ENCODE assay signal across 9 cellular contexts in the genomic region with DNA sequence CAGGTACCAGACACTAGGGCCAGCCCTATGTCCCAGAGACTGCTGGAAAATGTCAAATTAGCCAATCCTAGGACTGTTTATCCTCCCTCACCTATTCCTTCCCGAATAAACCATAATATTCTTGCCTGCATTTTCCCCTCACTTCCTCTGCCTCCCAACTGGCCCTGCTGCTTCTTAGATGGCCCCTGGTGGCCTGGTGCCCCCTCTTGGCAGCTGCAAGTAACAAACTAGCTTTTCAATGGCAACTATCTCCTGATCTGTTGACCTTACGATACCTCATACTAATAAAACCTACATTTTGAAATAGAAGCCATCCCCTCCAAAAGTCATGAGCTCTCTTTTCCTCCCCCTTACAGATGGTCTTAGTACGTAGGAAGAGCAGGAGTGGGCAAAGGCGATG.
DNase-seq lines count a peak whose midpoint lies in the region; ATAC-seq and TF ChIP-seq lines count a peak whose summit lies in the region.
"Had no signal": no experiment of that assay in that cellular context is flagged by ENCODE, and none has a peak within 500 bp of the region (broad histone marks: within the 10 kb centered on the region; RNA-seq: fewer than 3 reads in every experiment).

No MANE protein-coding gene starts in this region.

- no peak overlapping the region for H3K27ac Mint-ChIP-seq in WTC11
- H3K27ac Mint-ChIP-seq in nephron, result peak overlapping the region in 2 of 3 experiments; percentile 2 to 75

- H3K4me3 ChIP-seq in LNCaP clone FGC (ENCODE audit: low read depth, low read length), result no peak overlapping the region

- TF ChIP-seq CTCF in GM12872 (IDR thresholded peaks at IDR 0.05; ENCODE audit: insufficient read depth, low read depth, low read length) (peak; percentile 54), LNCaP clone FGC (IDR thresholded peaks at IDR 0.05; ENCODE audit: control insufficient read depth, extremely low read depth, insufficient read depth) (peak; percentile 72), WTC11 (IDR thresholded peaks at IDR 0.05) (no peak), nephron (IDR thresholded peaks at IDR 0.05; ENCODE audit: unreplicated experiment in 3 of 3) (peak in 1 of 3 experiments; percentile 10)

- ATAC-seq in WTC11, result peak; percentile 64
- ATAC-seq in GM21786 (IDR thresholded peaks at IDR 0.05; ENCODE audit: unreplicated experiment), result no peak
- no peak for ATAC-seq in GM21526 (IDR thresholded peaks at IDR 0.05; ENCODE audit: low FRiP score, unreplicated experiment)

- H3K27me3 Mint-ChIP-seq in WTC11 (ENCODE audit: low read depth) (no peaks in the 10 kb centered on the region; the same call in none of the 2 replicates), nephron (ENCODE audit: low read depth) (peaks cover 4% of the 10 kb centered on the region)

- H3K4me3 Mint-ChIP-seq in WTC11 (no peak overlapping the region), nephron (no peak overlapping the region)

- peaks cover 27% of the 10 kb centered on the region for H3K4me1 Mint-ChIP-seq in WTC11
- peaks cover 87% of the 10 kb centered on the region for H3K4me1 Mint-ChIP-seq in nephron

- H3K36me3 Mint-ChIP-seq in WTC11 (no peaks in the 10 kb centered on the region), nephron (ENCODE audit: low read depth) (no peaks in the 10 kb centered on the region)

- DNase-seq in LNCaP clone FGC (ENCODE audit: low read depth) (peak; percentile 38), WTC11 (ENCODE audit: low spot score) (peak; percentile 63), NOMO-1 (lab: John Stamatoyannopoulos, UW; ENCODE audit: unreplicated experiment in 2 of 2) (no peak)
- DNase-seq: activated T-cell treated with anti-CD3 and anti-CD28 coated beads, Interleukin-2, amount 50 U/mL, for 1 hour; RPMI8226 had no signal

- POLR2A ChIA-PET in WTC11 (lab: Charles Lee), result no interaction called here

- CTCF ChIA-PET in WTC11 (lab: Charles Lee), result interaction anchor here (0.6 to 5.6 kb wide), 23 partner anchors 12 to 271 kb away, joined by 3 to 43 read pairs (median 4); partner anchors contain the start of gene MALT1

- H3K9me3 Mint-ChIP-seq in WTC11 (no peaks in the 10 kb centered on the region), nephron (no peaks in the 10 kb centered on the region)

TF ChIP-seq in WTC11, 78 proteins besides CTCF, POLR2A, EP300 and RAD21:
- TF ChIP-seq GTF2I (CRISPR knock-in tag; conservative IDR thresholded peaks at IDR 0.05), result no peak
- TF ChIP-seq ZNF138 (CRISPR knock-in tag; conservative IDR thresholded peaks at IDR 0.05), result 0 out of 2 replicates have a peak, but pooled peaks have one; percentile 16

Comparison
In these comparisons a context has a peak if more than half of its experiments do, and no peak if none do; other contexts are left out.
1. DNase-seq: peak in LNCaP clone FGC (single experiment) and WTC11 (single experiment); none in NOMO-1 (0 of 2).